19 cellular contexts compared by ENCODE assay signal in the genomic region with DNA sequence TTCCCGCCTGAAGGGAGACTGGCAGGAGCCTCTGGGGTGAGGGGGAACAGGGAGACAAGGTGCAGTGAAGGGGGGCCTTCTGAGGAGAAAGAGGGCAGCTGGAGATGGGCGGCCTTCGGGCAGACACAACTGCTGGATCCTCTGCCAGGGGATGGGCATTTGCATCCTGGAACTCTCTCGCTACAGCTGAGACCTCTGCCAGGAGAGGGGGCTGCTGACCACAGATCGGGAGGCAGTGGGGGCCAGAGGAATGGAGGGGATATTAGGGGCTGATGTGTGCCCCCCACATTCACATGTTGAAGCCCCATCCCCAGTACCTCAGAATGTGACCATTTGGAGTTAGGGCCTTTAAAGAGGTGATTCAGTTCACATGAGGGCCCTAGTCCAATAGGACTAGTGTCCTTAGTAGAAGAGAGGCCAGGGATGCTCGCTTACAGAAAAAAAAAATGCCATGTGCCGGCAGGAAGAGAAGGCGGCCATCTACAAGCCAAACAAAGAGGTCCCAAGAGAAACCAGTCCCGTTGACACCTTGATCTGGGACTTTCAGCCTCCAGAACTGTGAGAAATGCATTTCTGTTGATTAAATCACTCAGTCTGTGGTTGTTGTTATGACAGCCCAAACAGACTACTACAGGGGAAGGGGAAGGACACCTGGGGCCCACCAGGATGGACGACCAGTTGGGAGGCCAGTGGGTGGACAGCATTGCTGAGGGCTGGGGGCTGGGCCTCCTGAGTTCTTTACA. TPM values are rescaled to one million over a fixed set of nuclear protein-coding genes. Genes with fewer than 3 reads are reported as not detected.
A peak's percentile ranks its signal among the peaks of the same experiment; 100 is the strongest.
DNase-seq lines count a peak whose midpoint lies in the region; ATAC-seq and TF ChIP-seq lines count a peak whose summit lies in the region.
"Had no signal": no experiment of that assay in that cellular context is flagged by ENCODE, and none has a peak within 500 bp of the region (broad histone marks: within the 10 kb centered on the region; RNA-seq: fewer than 3 reads in every experiment).

No MANE protein-coding gene starts in this region.

- no peak for DNase-seq in activated CD4-positive, alpha-beta T cell treated with anti-CD3 and anti-CD28 coated beads, Interleukin-2, amount 10 ng/mL, durations not matched to agents 24 days and 14 days
- no peak for DNase-seq in activated CD4-positive, alpha-beta T cell treated with anti-CD3 and anti-CD28 coated beads for 48 hours
- no peak for DNase-seq in CD4-positive, CD25-positive, alpha-beta regulatory T cell
- no peak for DNase-seq in activated CD8-positive, alpha-beta T cell treated with anti-CD3 and anti-CD28 coated beads for 36 hours
- peak; percentile 22 for DNase-seq in islet precursor cell
- no peak for DNase-seq in central memory CD4-positive, alpha-beta T cell
- no peak for DNase-seq in GOT3 (lab: John Stamatoyannopoulos, UW)
- DNase-seq: activated T-cell treated with anti-CD3 and anti-CD28 coated beads, Interleukin-2, amount 50 U/mL, for 24 hours; foreskin melanocyte; kidney; NCI-H146; NCI-H2171; NCI-H524 treated with DMSO at 0.1 percent for 48 hours; RPMI8226; stimulated activated CD4-positive, alpha-beta T cell treated with anti-CD3 and anti-CD28 coated beads, Interleukin-4, amount 100 ng/mL, for 4 hours had no signal

- peaks cover 4% of the 10 kb centered on the region for H3K9me3 Mint-ChIP-seq in activated CD4-positive, alpha-beta T cell treated with anti-CD3 and anti-CD28 coated beads, Interleukin-2, amount 10 ng/mL, durations not matched to agents 24 days and 14 days
- H3K9me3 Mint-ChIP-seq in CD4-positive, CD25-positive, alpha-beta regulatory T cell = peaks cover 0 to 4% (median 0%) of the 10 kb centered on the region in 7 donors
- peaks cover 6% of the 10 kb centered on the region for H3K9me3 Mint-ChIP-seq in activated CD8-positive, alpha-beta T cell treated with anti-CD3 and anti-CD28 coated beads for 36 hours
- H3K9me3 Mint-ChIP-seq in stimulated activated memory B cell treated with anti-CD40 and anti-IgM and Interleukin-4, amounts not matched to agents 10 μg/mL and 1 μg/mL and 100 μg/mL, for 72 hours = peaks cover 3% of the 10 kb centered on the region

- no peak overlapping the region for H3K4me3 ChIP-seq in CD4-positive, CD25-positive, alpha-beta regulatory T cell (ENCODE audit: low read depth, low read length)
- H3K4me3 ChIP-seq: lower lobe of right lung, SK-N-MC, spleen had no signal

- no peak overlapping the region for H3K4me3 Mint-ChIP-seq in activated CD4-positive, alpha-beta T cell treated with anti-CD3 and anti-CD28 coated beads, Interleukin-2, amount 10 ng/mL, durations not matched to agents 24 days and 14 days
- peak overlapping the region in 3 of 4 donors; percentile 48 to 79 (median 56) for H3K4me3 Mint-ChIP-seq in CD4-positive, CD25-positive, alpha-beta regulatory T cell
- no peak overlapping the region for H3K4me3 Mint-ChIP-seq in activated CD8-positive, alpha-beta T cell treated with anti-CD3 and anti-CD28 coated beads for 36 hours
- H3K4me3 Mint-ChIP-seq in stimulated activated memory B cell treated with anti-CD40 and anti-IgM and Interleukin-4, amounts not matched to agents 10 μg/mL and 1 μg/mL and 100 μg/mL, for 72 hours = no peak overlapping the region
- H3K4me3 Mint-ChIP-seq: activated T-cell treated with anti-CD3 and anti-CD28 coated beads, Interleukin-2, amount 50 U/mL, for 24 hours had no signal

- CTCF ChIA-PET in activated CD8-positive, alpha-beta T cell treated with anti-CD3 and anti-CD28 coated beads for 36 hours (lab: Charles Lee) = interaction anchor here (1.3 kb wide), 1 partner anchor 10 kb away, joined by 4 read pairs; no protein-coding TSS in a partner anchor

- no peak for TF ChIP-seq CTCF in activated CD8-positive, alpha-beta T cell treated with anti-CD3 and anti-CD28 coated beads for 36 hours (IDR thresholded peaks at IDR 0.05)

- POLR2A ChIA-PET in activated CD8-positive, alpha-beta T cell treated with anti-CD3 and anti-CD28 coated beads for 36 hours (lab: Charles Lee) = interaction anchor here (0.6 kb wide), 2 partner anchors 129 to 344 kb away, joined by 3 read pairs; no protein-coding TSS in a partner anchor

- H3K27ac Mint-ChIP-seq in activated CD4-positive, alpha-beta T cell treated with anti-CD3 and anti-CD28 coated beads, Interleukin-2, amount 10 ng/mL, durations not matched to agents 24 days and 14 days = peak overlapping the region; percentile 67
- H3K27ac Mint-ChIP-seq in CD4-positive, CD25-positive, alpha-beta regulatory T cell = no peak overlapping the region
- peak overlapping the region; percentile 87 for H3K27ac Mint-ChIP-seq in activated CD8-positive, alpha-beta T cell treated with anti-CD3 and anti-CD28 coated beads for 36 hours
- no peak overlapping the region for H3K27ac Mint-ChIP-seq in stimulated activated memory B cell treated with anti-CD40 and anti-IgM and Interleukin-4, amounts not matched to agents 10 μg/mL and 1 μg/mL and 100 μg/mL, for 72 hours
- H3K27ac Mint-ChIP-seq: activated T-cell treated with anti-CD3 and anti-CD28 coated beads, Interleukin-2, amount 50 U/mL, for 24 hours had no signal

- intact Hi-C loops in activated CD4-positive, alpha-beta T cell treated with anti-CD3 and anti-CD28 coated beads, Interleukin-2, amount 10 ng/mL, durations not matched to agents 24 days and 14 days (cut with micrococcal nuclease) = loop anchor here (5.0 kb wide), 1 partner anchor 96 kb away; no protein-coding TSS in a partner anchor
- intact Hi-C loops in activated CD8-positive, alpha-beta T cell treated with anti-CD3 and anti-CD28 coated beads for 36 hours (cut with micrococcal nuclease) = no loop called here

- H3K27me3 ChIP-seq in CD4-positive, CD25-positive, alpha-beta regulatory T cell (ENCODE audit: control insufficient read depth, insufficient read depth, low read length) = no peaks in the 10 kb centered on the region
- H3K27me3 ChIP-seq: spleen had no signal

- H3K27ac ChIP-seq in CD4-positive, CD25-positive, alpha-beta regulatory T cell (ENCODE audit: insufficient read depth, low read length, poor library complexity, severe bottlenecking) = no peak overlapping the region
- H3K27ac ChIP-seq: lower lobe of right lung, SK-N-MC had no signal

- H3K36me3 Mint-ChIP-seq in activated CD4-positive, alpha-beta T cell treated with anti-CD3 and anti-CD28 coated beads, Interleukin-2, amount 10 ng/mL, durations not matched to agents 24 days and 14 days (ENCODE audit: low read depth) = peaks cover 39% of the 10 kb centered on the region
- peaks cover 30% of the 10 kb centered on the region for H3K36me3 Mint-ChIP-seq in CD4-positive, CD25-positive, alpha-beta regulatory T cell
- H3K36me3 Mint-ChIP-seq in activated CD8-positive, alpha-beta T cell treated with anti-CD3 and anti-CD28 coated beads for 36 hours (ENCODE audit: low read depth) = peaks cover 32% of the 10 kb centered on the region
- H3K36me3 Mint-ChIP-seq in stimulated activated memory B cell treated with anti-CD40 and anti-IgM and Interleukin-4, amounts not matched to agents 10 μg/mL and 1 μg/mL and 100 μg/mL, for 72 hours = peaks cover 5% of the 10 kb centered on the region

- no peaks in the 10 kb centered on the region for H3K27me3 Mint-ChIP-seq in activated CD4-positive, alpha-beta T cell treated with anti-CD3 and anti-CD28 coated beads, Interleukin-2, amount 10 ng/mL, durations not matched to agents 24 days and 14 days
- no peaks in the 10 kb centered on the region for H3K27me3 Mint-ChIP-seq in CD4-positive, CD25-positive, alpha-beta regulatory T cell
- no peaks in the 10 kb centered on the region for H3K27me3 Mint-ChIP-seq in activated CD8-positive, alpha-beta T cell treated with anti-CD3 and anti-CD28 coated beads for 36 hours
- H3K27me3 Mint-ChIP-seq in stimulated activated memory B cell treated with anti-CD40 and anti-IgM and Interleukin-4, amounts not matched to agents 10 μg/mL and 1 μg/mL and 100 μg/mL, for 72 hours = no peaks in the 10 kb centered on the region
- H3K27me3 Mint-ChIP-seq: activated T-cell treated with anti-CD3 and anti-CD28 coated beads, Interleukin-2, amount 50 U/mL, for 24 hours had no signal

- H3K4me1 Mint-ChIP-seq in activated CD4-positive, alpha-beta T cell treated with anti-CD3 and anti-CD28 coated beads, Interleukin-2, amount 10 ng/mL, durations not matched to agents 24 days and 14 days = peaks cover 41% of the 10 kb centered on the region
- peaks cover 10 to 42% (median 30%) of the 10 kb centered on the region in 4 donors for H3K4me1 Mint-ChIP-seq in CD4-positive, CD25-positive, alpha-beta regulatory T cell
- H3K4me1 Mint-ChIP-seq in activated CD8-positive, alpha-beta T cell treated with anti-CD3 and anti-CD28 coated beads for 36 hours (ENCODE audit: low read depth) = peaks cover 26% of the 10 kb centered on the region
- peaks cover 31% of the 10 kb centered on the region for H3K4me1 Mint-ChIP-seq in stimulated activated memory B cell treated with anti-CD40 and anti-IgM and Interleukin-4, amounts not matched to agents 10 μg/mL and 1 μg/mL and 100 μg/mL, for 72 hours

- no peak for ATAC-seq in CD4-positive, CD25-positive, alpha-beta regulatory T cell (ENCODE audit: low read depth in 2 of 2)
- no peak for ATAC-seq in activated CD8-positive, alpha-beta T cell treated with anti-CD3 and anti-CD28 coated beads for 36 hours
- no peak for ATAC-seq in stimulated activated memory B cell treated with anti-CD40 and anti-IgM and Interleukin-4, amounts not matched to agents 10 μg/mL and 1 μg/mL and 100 μg/mL, for 72 hours

- H3K9me3 ChIP-seq in CD4-positive, CD25-positive, alpha-beta regulatory T cell (ENCODE audit: control insufficient read depth in 2 of 2, low read length in 2 of 2) = peaks cover 0 to 5% of the 10 kb centered on the region in 2 experiments
- H3K9me3 ChIP-seq: lower lobe of right lung had no signal

- H3K4me1 ChIP-seq in CD4-positive, CD25-positive, alpha-beta regulatory T cell (ENCODE audit: control insufficient read depth, insufficient read depth, low read length, poor library complexity, severe bottlenecking) = peaks cover 49% of the 10 kb centered on the region

- H3K36me3 ChIP-seq in CD4-positive, CD25-positive, alpha-beta regulatory T cell (ENCODE audit: control insufficient read depth, insufficient read depth, low read length) = no peaks in the 10 kb centered on the region
- H3K36me3 ChIP-seq: lower lobe of right lung, spleen had no signal

RNA-seq across cellular contexts. Expression of gene TRABD2A, which starts 50.0 kb away (rescaled TPM):
- total RNA-seq in activated CD4-positive, alpha-beta T cell treated with anti-CD3 and anti-CD28 coated beads, Interleukin-2, amount 10 ng/mL, durations not matched to agents 24 days and 14 days = 56.3 and 59.6 TPM in 2 replicates
- total RNA-seq in CD4-positive, CD25-positive, alpha-beta regulatory T cell = 48.8 TPM
- polyA plus RNA-seq in CD4-positive, CD25-positive, alpha-beta regulatory T cell = 10 to 100 TPM; 32.9 to 41.2 (median 38.7) TPM
- total RNA-seq in activated CD8-positive, alpha-beta T cell treated with anti-CD3 and anti-CD28 coated beads for 36 hours = 10 to 100 TPM; 56.3 to 56.4 TPM

Comparison
In these comparisons a context has a peak if more than half of its experiments do, and no peak if none do; other contexts are left out.
1. H3K27ac Mint-ChIP-seq: peak in activated CD4-positive, alpha-beta T cell treated with anti-CD3 and anti-CD28 coated beads, Interleukin-2, amount 10 ng/mL, durations not matched to agents 24 days and 14 days (single experiment) and activated CD8-positive, alpha-beta T cell treated with anti-CD3 and anti-CD28 coated beads for 36 hours (single experiment); none in CD4-positive, CD25-positive, alpha-beta regulatory T cell (0 of 3) and stimulated activated memory B cell treated with anti-CD40 and anti-IgM and Interleukin-4, amounts not matched to agents 10 μg/mL and 1 μg/mL and 100 μg/mL, for 72 hours (single experiment).
2. H3K4me3 Mint-ChIP-seq: peak in CD4-positive, CD25-positive, alpha-beta regulatory T cell (3 of 4); none in activated CD4-positive, alpha-beta T cell treated with anti-CD3 and anti-CD28 coated beads, Interleukin-2, amount 10 ng/mL, durations not matched to agents 24 days and 14 days (single experiment), activated CD8-positive, alpha-beta T cell treated with anti-CD3 and anti-CD28 coated beads for 36 hours (single experiment) and stimulated activated memory B cell treated with anti-CD40 and anti-IgM and Interleukin-4, amounts not matched to agents 10 μg/mL and 1 μg/mL and 100 μg/mL, for 72 hours (single experiment).